ENCODE assay signal across 24 cellular contexts in genomic region chr1:20834780-20835179, GRCh38. TPM values are rescaled to one million over a fixed set of nuclear protein-coding genes. Genes with fewer than 3 reads are reported as not detected.
A peak's percentile ranks its signal among the peaks of the same experiment; 100 is the strongest.
DNase-seq lines count a peak whose midpoint lies in the region; ATAC-seq, FAIRE-seq and TF ChIP-seq lines count a peak whose summit lies in the region.
"Had no signal": no experiment of that assay in that cellular context is flagged by ENCODE, and none has a peak within 500 bp of the region (broad histone marks: within the 10 kb centered on the region; RNA-seq: fewer than 3 reads in every experiment).

No MANE protein-coding gene starts in this region.

- H3K79me2 ChIP-seq in GM12878 (ENCODE audit: control insufficient read depth, insufficient read depth, low read length) (no peaks in the 10 kb centered on the region), fibroblast of lung (ENCODE audit: control insufficient read depth, insufficient read depth, low read length) (no peaks in the 10 kb centered on the region)

- H3K4me1 ChIP-seq in GM12878 (ENCODE audit: control insufficient read depth, insufficient read depth, low read length) (no peaks in the 10 kb centered on the region), fibroblast of lung (ENCODE audit: control insufficient read depth, extremely low read depth, insufficient read depth, low read length) (peaks cover 2% of the 10 kb centered on the region)
- H3K4me1 ChIP-seq: BLaER1 had no signal

- H3K27me3 ChIP-seq in GM12878 (replicated peaks in 1 of 2; ENCODE audit: control insufficient read depth in 2 of 2, insufficient read depth in 2 of 2, low read length in 1 of 2) = no peaks in the 10 kb centered on the region
- H3K27me3 ChIP-seq in fibroblast of lung (ENCODE audit: control insufficient read depth, insufficient read depth, low read length) = no peaks in the 10 kb centered on the region
- H3K27me3 ChIP-seq: BLaER1, SJSA1 had no signal

- H3K27ac ChIP-seq in GM12878 (ENCODE audit: control insufficient read depth, insufficient read depth) = no peak overlapping the region
- H3K27ac ChIP-seq in fibroblast of lung (ENCODE audit: insufficient read depth, low read length) = no peak overlapping the region
- H3K27ac ChIP-seq: BLaER1, PC-9, SJSA1 had no signal

- intact Hi-C loops in GM12878 (cut with micrococcal nuclease; ENCODE audit: unreplicated experiment) = no loop called here

- no peaks in the 10 kb centered on the region for H3K9me3 Mint-ChIP-seq in activated T-cell treated with anti-CD3 and anti-CD28 coated beads, Interleukin-2, amount 50 U/mL, for 72 hours

- H3K9me3 ChIP-seq in GM12878 (replicated peaks; ENCODE audit: control insufficient read depth, insufficient read depth, low read length) = no peaks in the 10 kb centered on the region
- no peaks in the 10 kb centered on the region for H3K9me3 ChIP-seq in fibroblast of lung (ENCODE audit: control insufficient read depth, insufficient read depth, low read depth, low read length)
- H3K9me3 ChIP-seq: SJSA1 had no signal

- CTCF ChIA-PET in GM12878 (lab: Yijun Ruan, JAX) = interaction anchor here (1.0 kb wide), 1 partner anchor 15 kb away, joined by 3 read pairs; no protein-coding TSS in a partner anchor

- no peaks in the 10 kb centered on the region for H4K20me1 ChIP-seq in GM12878 (ENCODE audit: control insufficient read depth, insufficient read depth)
- peaks cover 2% of the 10 kb centered on the region for H4K20me1 ChIP-seq in fibroblast of lung (ENCODE audit: control insufficient read depth, extremely low read depth, insufficient read depth, low read length)
- H4K20me1 ChIP-seq: BLaER1 had no signal

- no peak for TF ChIP-seq EP300 in GM12878 (IDR thresholded peaks at IDR 0.05; ENCODE audit: borderline replicate concordance in 1 of 2, control insufficient read depth in 1 of 2, low read depth in 2 of 2, low read length in 2 of 2)

- DNase-seq in activated T-cell treated with anti-CD3 and anti-CD28 coated beads, Interleukin-2, amount 50 U/mL, for 72 hours = no peak
- DNase-seq in activated T-cell treated with anti-CD3 and anti-CD28 coated beads for 4 hours (no peak), GM12878 (ENCODE audit: low read depth, low spot score) (no peak), fibroblast of lung (ENCODE audit: low read depth in 2 of 2) (peak in 1 of 2 donors; percentile 38)
- no peak for DNase-seq in stimulated activated CD8-positive, alpha-beta memory T cell treated with anti-CD3 and anti-CD28 coated beads, Interleukin-4, amount 100 ng/mL, for 48 hours
- DNase-seq: CD4-positive, CD25-positive, alpha-beta regulatory T cell; DMS153; Kasumi-1; MV-4-11; NCI-H1105; NCI-H146; NCI-H1930; NCI-H2107; NCI-H446 treated with DMSO at 0.1 percent for 48 hours; NCI-H526; PC-9; Right ventricle myocardium superior had no signal

- BruUV-seq in GM12878 (replicated peaks; lab: Mats Ljungman, UMichigan) = no TSS peak

- no peaks in the 10 kb centered on the region for H3K4me1 Mint-ChIP-seq in activated T-cell treated with anti-CD3 and anti-CD28 coated beads, Interleukin-2, amount 50 U/mL, for 72 hours (ENCODE audit: low read depth)

- H3K36me3 Mint-ChIP-seq in activated T-cell treated with anti-CD3 and anti-CD28 coated beads, Interleukin-2, amount 50 U/mL, for 72 hours (ENCODE audit: insufficient read depth in 2 of 2) = peaks cover 1% of the 10 kb centered on the region in 2 donors

- peak overlapping the region; percentile 82 for H3K27ac Mint-ChIP-seq in activated T-cell treated with anti-CD3 and anti-CD28 coated beads, Interleukin-2, amount 50 U/mL, for 72 hours

- TF ChIP-seq CTCF in GM12878 (IDR thresholded peaks at IDR 0.05 in 2 of 3, conservative IDR thresholded peaks at IDR 0.05 in 1 of 3; ENCODE audit: control insufficient read depth in 2 of 3, extremely low read depth in 1 of 3, insufficient read depth in 1 of 3, low read depth in 3 of 3, low read length in 3 of 3) (no peak), fibroblast of lung (conservative IDR thresholded peaks at IDR 0.05 in 1 of 2, IDR thresholded peaks at IDR 0.05 in 1 of 2; ENCODE audit: low read depth in 1 of 2, low read length in 2 of 2) (no peak)

- H3K4me3 ChIP-seq in GM12878 = no peak overlapping the region
- no peak overlapping the region for H3K4me3 ChIP-seq in fibroblast of lung (replicated peaks in 1 of 4; ENCODE audit: control extremely low read depth in 1 of 4, insufficient read depth in 1 of 4, low read depth in 3 of 4, low read length in 4 of 4)
- H3K4me3 ChIP-seq: BLaER1, K562, PC-9, SJSA1 had no signal

- no peak for TF ChIP-seq RAD21 in GM12878 (IDR thresholded peaks at IDR 0.05; ENCODE audit: insufficient read depth, low read depth, low read length)

- H3K36me3 ChIP-seq in GM12878 (ENCODE audit: control insufficient read depth in 2 of 2, insufficient read depth in 2 of 2, low read length in 1 of 2) (peaks cover 0 to 5% of the 10 kb centered on the region in 2 experiments; a peak in 1 of 4 replicates), fibroblast of lung (ENCODE audit: control insufficient read depth, insufficient read depth, low read length) (peaks cover 2% of the 10 kb centered on the region)

- H3K9ac ChIP-seq in GM12878 (ENCODE audit: control insufficient read depth, insufficient read depth, low read length) (no peak overlapping the region), fibroblast of lung (ENCODE audit: insufficient read depth, low read length) (no peak overlapping the region)
- H3K9ac ChIP-seq: BLaER1 had no signal

- in situ Hi-C loops in GM12878 (cut with MboI) = no loop called here

- SMC1A ChIA-PET in GM12878 (lab: Charles Lee; ENCODE audit: uncharacterized antibody, unreplicated experiment) = no interaction called here

- peak; percentile 13 for FAIRE-seq in GM12878 (lab: Jason Lieb, UNC)
- FAIRE-seq: H1, HepG2, K562 had no signal

- H3K27me3 Mint-ChIP-seq in activated T-cell treated with anti-CD3 and anti-CD28 coated beads, Interleukin-2, amount 50 U/mL, for 72 hours (ENCODE audit: low read depth) = no peaks in the 10 kb centered on the region
- H3K27me3 Mint-ChIP-seq: CD4-positive, CD25-positive, alpha-beta regulatory T cell had no signal

- no peak overlapping the region for H3K4me3 Mint-ChIP-seq in activated T-cell treated with anti-CD3 and anti-CD28 coated beads, Interleukin-2, amount 50 U/mL, for 72 hours
- H3K4me3 Mint-ChIP-seq: CD4-positive, CD25-positive, alpha-beta regulatory T cell had no signal

- H3K4me2 ChIP-seq in GM12878 (ENCODE audit: control insufficient read depth, insufficient read depth) (no peak overlapping the region), fibroblast of lung (ENCODE audit: extremely low read depth, insufficient read depth, low read length) (peak overlapping the region; percentile 5)
- H3K4me2 ChIP-seq: BLaER1, PC-9 had no signal

- POLR2A ChIA-PET in GM12878 (lab: Charles Lee) = no interaction called here

- H2AFZ ChIP-seq in GM12878 (ENCODE audit: control insufficient read depth, low read depth, low read length) (no peak overlapping the region), fibroblast of lung (ENCODE audit: low read length) (no peak overlapping the region)
- H2AFZ ChIP-seq: PC-9 had no signal

- no peak for TF ChIP-seq POLR2A in GM12878 (IDR thresholded peaks at IDR 0.05; ENCODE audit: low read depth, low read length)

- no peak for ATAC-seq in activated T-cell treated with anti-CD3 and anti-CD28 coated beads, Interleukin-2, amount 50 U/mL, for 72 hours (replicated peaks in 1 of 2)
- ATAC-seq in GM12878 = no peak
- no peak for ATAC-seq in GM18858 (IDR thresholded peaks at IDR 0.05; ENCODE audit: unreplicated experiment)
- no peak for ATAC-seq in GM21423 (IDR thresholded peaks at IDR 0.05; ENCODE audit: unreplicated experiment)
- ATAC-seq: HepG2, K562 had no signal

- RAD21 ChIA-PET in GM12878 (lab: Charles Lee; ENCODE audit: unreplicated experiment) = no interaction called here

TF ChIP-seq in GM12878, 131 proteins besides CTCF, POLR2A, EP300 and RAD21 (continues in another document):
- TF ChIP-seq HCFC1 (IDR thresholded peaks at IDR 0.05; ENCODE audit: low read length) (no peak), POLR2AphosphoS2 (IDR thresholded peaks at IDR 0.05; ENCODE audit: low read depth, low read length) (no peak), JUND (IDR thresholded peaks at IDR 0.05; ENCODE audit: low read depth, low read length) (no peak), ZSCAN29 (IDR thresholded peaks at IDR 0.05) (no peak), USF2 (IDR thresholded peaks at IDR 0.05; ENCODE audit: borderline replicate concordance, low read depth, low read length) (no peak), RCOR1 (conservative IDR thresholded peaks at IDR 0.05; ENCODE audit: low read depth, low read length) (no peak), MEF2A (IDR thresholded peaks at IDR 0.05; ENCODE audit: insufficient read depth, low read depth, low read length) (no peak), CHD1 (IDR thresholded peaks at IDR 0.05; ENCODE audit: low read depth, low read length) (no peak)

RNA-seq across cellular contexts. Expression of gene HP1BP3, which starts 47.7 kb away (rescaled TPM):
- total RNA-seq in activated T-cell treated with anti-CD3 and anti-CD28 coated beads, Interleukin-2, amount 50 U/mL, for 72 hours = 100 to 1,000 TPM; 283 to 333 TPM
- total RNA-seq in GM12878 (2013; cell fraction: nucleolus; rRNA removed) = 311 and 327 TPM in 2 replicates
- 133 TPM in 2 replicates for total RNA-seq in GM12878 (2014; rRNA removed)
- 134 and 146 TPM in 2 replicates for total RNA-seq in GM12878 (2014; rRNA removed; fragmentation: Illumina TruSeq; extraction: Trizol)
- 138 and 149 TPM in 2 replicates for total RNA-seq in GM12878 (2021)
- polyA plus RNA-seq in GM12878 (2011; ENCODE audit: low read depth) = 55.4 TPM
- polyA plus RNA-seq in GM12878 (2011; rRNA removed) = 186 and 230 TPM in 2 replicates
- polyA plus RNA-seq in GM12878 (2011; cell fraction: cytosol; rRNA removed) = 105 and 129 TPM in 2 replicates
- 209 and 248 TPM in 2 replicates for polyA plus RNA-seq in GM12878 (2011; cell fraction: nucleus; rRNA removed)
- 79.9 and 93.8 TPM in 2 replicates for polyA plus RNA-seq in GM12878 (2012)
- 174 and 182 TPM in 2 replicates for polyA plus RNA-seq in GM12878 (2014; fragmentation: Illumina TruSeq; extraction: Trizol)
- polyA plus RNA-seq in GM12878 (2014; fragmentation: Nextera tagmentation; extraction: Ambion mirVana) = 10 to 100 TPM; 32.6 to 88.9 TPM
- 168 and 188 TPM in 2 replicates for polyA plus RNA-seq in GM12878 (2014; rRNA removed)
- polyA plus RNA-seq in GM12878 (2016; fragmentation: Nextera tagmentation; extraction: Ambion mirVana) = 100 to 1,000 TPM; 109 to 117 TPM
- polyA minus RNA-seq in GM12878 (2011; rRNA and poly(A)+ RNA removed) = 64.8 and 95.8 TPM in 2 replicates
- polyA minus RNA-seq in GM12878 (2011; cell fraction: cytosol; rRNA and poly(A)+ RNA removed) = 47.7 and 55.1 TPM in 2 replicates
- 88.4 and 136 TPM in 2 replicates for polyA minus RNA-seq in GM12878 (2011; cell fraction: nucleus; rRNA and poly(A)+ RNA removed)
- total RNA-seq in fibroblast of lung = 254 and 255 TPM in 2 replicates
- polyA plus RNA-seq in fibroblast of lung = 200 and 201 TPM in 2 replicates
- polyA plus RNA-seq in fibroblast of lung (2012) = 105 and 126 TPM in 2 replicates
- polyA minus RNA-seq in fibroblast of lung (ENCODE audit: low replicate concordance) = 23.1 and 32.4 TPM in 2 replicates
